Comparison of ENCODE assay signal across 1 cellular context in the genomic region with DNA sequence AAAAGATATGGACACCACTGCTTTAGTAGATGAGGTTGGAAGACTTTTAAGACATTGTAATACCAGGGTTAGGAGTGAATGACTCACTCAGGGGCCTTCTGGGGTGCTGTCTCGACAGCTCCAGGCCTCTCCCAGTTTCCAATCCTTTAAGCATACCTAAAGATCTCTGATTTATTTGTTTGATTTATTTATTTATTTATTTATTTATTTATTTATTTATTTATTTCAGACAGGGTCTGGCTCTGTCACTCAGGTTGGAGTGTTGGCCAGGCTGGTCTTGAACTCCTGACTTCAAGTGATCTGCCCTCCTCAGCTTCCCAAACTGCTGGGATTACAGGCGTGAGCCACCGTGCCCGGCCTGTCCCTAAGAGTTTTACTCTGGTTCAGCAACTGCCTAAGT. TPM values are rescaled to one million over a fixed set of nuclear protein-coding genes. Genes with fewer than 3 reads are reported as not detected.
"Had no signal": no experiment of that assay in that cellular context is flagged by ENCODE, and none has a peak within 500 bp of the region (broad histone marks: within the 10 kb centered on the region; RNA-seq: fewer than 3 reads in every experiment).

No MANE protein-coding gene starts in this region.

RNA-seq across cellular contexts. Expression of a gene that starts 47.7 kb away (rescaled TPM):
- total RNA-seq: ascending aorta had no signal
